In genomic region chr3:125416235-125416634, GRCh38 we compare ENCODE assay signal across 1 cellular context.
TF ChIP-seq lines count a peak whose summit lies in the region.

No MANE protein-coding gene starts in this region.

TF ChIP-seq in K562, 482 proteins besides CTCF, POLR2A, EP300 and RAD21 (continued from another document):
- TF ChIP-seq ATF3 (IDR thresholded peaks at IDR 0.05) (peak; percentile 33; the same call in 1 of the 2 replicates), ATF3 (CRISPR knock-in tag; conservative IDR thresholded peaks at IDR 0.05) (no peak)
